In the genomic region with DNA sequence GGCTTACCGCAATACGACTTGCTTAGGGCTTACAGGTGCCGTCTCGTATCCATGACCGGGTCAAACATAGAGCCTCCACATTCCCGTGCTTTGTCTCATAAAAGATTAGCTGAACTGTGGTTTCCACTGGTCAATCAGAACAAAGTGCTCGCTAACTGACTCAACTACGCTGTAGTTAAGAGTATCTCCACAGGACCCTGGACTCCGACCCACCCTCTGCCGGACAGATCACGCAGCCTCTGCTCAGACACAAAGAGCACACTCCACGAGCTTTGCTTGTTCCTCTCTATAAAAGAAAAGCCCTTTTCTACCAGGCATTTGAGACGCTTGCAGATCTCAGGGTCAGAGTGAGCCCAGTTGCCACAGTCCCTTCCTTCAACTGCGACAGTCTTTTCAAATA, we compare ENCODE assay signal across 23 cellular contexts.
"Had no signal": no experiment of that assay in that cellular context is flagged by ENCODE, and none has a peak within 500 bp of the region (broad histone marks: within the 10 kb centered on the region; RNA-seq: fewer than 3 reads in every experiment).

No MANE protein-coding gene starts in this region.

- H3K27ac Mint-ChIP-seq: dendritic cell treated with granulocyte-macrophage colony-stimulating factor and Interleukin-4, amounts not matched to agents 40 ng/mL and 50 ng/mL, for 4 days; effector memory CD8-positive, alpha-beta T cell; endodermal cell had no signal

- H3K4me3 ChIP-seq: colonic mucosa, esophagus squamous epithelium, gastrocnemius medialis, heart right ventricle, left lung, lower lobe of right lung had no signal

- H3K9me3 ChIP-seq: colonic mucosa, esophagus squamous epithelium, gastrocnemius medialis, heart right ventricle, left lung, lower lobe of right lung had no signal

- H3K4me1 Mint-ChIP-seq: endodermal cell had no signal

- H3K4me3 Mint-ChIP-seq: dendritic cell treated with granulocyte-macrophage colony-stimulating factor and Interleukin-4, amounts not matched to agents 40 ng/mL and 50 ng/mL, for 4 days; effector memory CD8-positive, alpha-beta T cell; endodermal cell had no signal

- H3K36me3 ChIP-seq: colonic mucosa, esophagus squamous epithelium, gastrocnemius medialis, heart right ventricle, left lung, lower lobe of right lung had no signal

- H3K27ac ChIP-seq: colonic mucosa, epithelial cell of prostate, esophagus squamous epithelium, gastrocnemius medialis, heart right ventricle, left lung, lower lobe of right lung had no signal

- H3K4me1 ChIP-seq: colonic mucosa, esophagus squamous epithelium, gastrocnemius medialis, heart right ventricle, left lung, lower lobe of right lung had no signal

- DNase-seq: colonic mucosa; cortex of kidney; effector CD8-positive, alpha-beta T cell; effector memory CD8-positive, alpha-beta T cell; endodermal cell; erythroblast; esophagus squamous epithelium; foreskin fibroblast; foreskin melanocyte; gastrocnemius medialis; glutamatergic neuron; head of caudate nucleus; heart right ventricle; hippocampal formation; left cardiac atrium; left lung; left ventricle myocardium superior; lower lobe of right lung; mesenchymal stem cell; midbrain had no signal

- H3K27me3 Mint-ChIP-seq: dendritic cell treated with granulocyte-macrophage colony-stimulating factor and Interleukin-4, amounts not matched to agents 40 ng/mL and 50 ng/mL, for 4 days had no signal

- H3K9me3 Mint-ChIP-seq: dendritic cell treated with granulocyte-macrophage colony-stimulating factor and Interleukin-4, amounts not matched to agents 40 ng/mL and 50 ng/mL, for 4 days; endodermal cell had no signal

- H3K27me3 ChIP-seq: colonic mucosa, esophagus squamous epithelium, gastrocnemius medialis, left lung had no signal

- ATAC-seq: effector memory CD8-positive, alpha-beta T cell; esophagus mucosa; gastrocnemius medialis; heart right ventricle; left cardiac atrium; left lung; left ventricle myocardium superior; lower lobe of right lung had no signal
